Comparison of ENCODE assay signal across 10 cellular contexts in genomic region chr18:59005266-59005665, GRCh38.
A peak's percentile ranks its signal among the peaks of the same experiment; 100 is the strongest.
DNase-seq lines count a peak whose midpoint lies in the region; ATAC-seq and TF ChIP-seq lines count a peak whose summit lies in the region.
"Had no signal": no experiment of that assay in that cellular context is flagged by ENCODE, and none has a peak within 500 bp of the region (broad histone marks: within the 10 kb centered on the region; RNA-seq: fewer than 3 reads in every experiment).

No MANE protein-coding gene starts in this region.

- CTCF ChIA-PET in BJ (lab: Yijun Ruan, JAX), result interaction anchor here (1.5 kb wide), 1 partner anchor 224 kb away, joined by 5 read pairs; no protein-coding TSS in a partner anchor
- CTCF ChIA-PET in Panc1 (lab: Charles Lee), result no interaction called here

- TF ChIP-seq CTCF in BJ (IDR thresholded peaks at IDR 0.05; ENCODE audit: insufficient read depth, low read depth, low read length) (no peak), Panc1 (IDR thresholded peaks at IDR 0.05) (no peak), fibroblast of mammary gland (conservative IDR thresholded peaks at IDR 0.05; ENCODE audit: control insufficient read depth, insufficient read depth, low read depth, low read length) (no peak), nephron progenitor cell (IDR thresholded peaks at IDR 0.05) (no peak)

- H3K9me3 ChIP-seq in Panc1 (ENCODE audit: control insufficient read depth, insufficient read depth, low read depth, low read length), result no peaks in the 10 kb centered on the region

- POLR2A ChIA-PET in BJ (lab: Charles Lee) (no interaction called here), Panc1 (lab: Charles Lee) (no interaction called here)

- no peaks in the 10 kb centered on the region for H3K27me3 ChIP-seq in BJ (ENCODE audit: control insufficient read depth, insufficient read depth, low read length)
- no peaks in the 10 kb centered on the region for H3K27me3 ChIP-seq in Panc1 (ENCODE audit: control insufficient read depth, insufficient read depth, low read length)

- in situ Hi-C loops in Panc1 (cut with HindIII; ENCODE audit: low pct_unique_long_range_greater_than_20kb, low sequenced_read_pairs), result no loop called here

- BruUV-seq in Panc1 (replicated peaks; lab: Mats Ljungman, UMichigan), result no TSS peak

- H3K27me3 Mint-ChIP-seq in nephron progenitor cell (ENCODE audit: low read depth, poor library complexity), result peaks cover 16% of the 10 kb centered on the region

- no peaks in the 10 kb centered on the region for H3K36me3 ChIP-seq in BJ (ENCODE audit: control insufficient read depth, insufficient read depth, low read length)
- H3K36me3 ChIP-seq in Panc1 (ENCODE audit: control insufficient read depth, insufficient read depth, low read length), result no peaks in the 10 kb centered on the region

- H3K27ac Mint-ChIP-seq in nephron progenitor cell, result peak overlapping the region; percentile 74
- H3K27ac Mint-ChIP-seq: CD8-positive, alpha-beta T cell had no signal

- no peaks in the 10 kb centered on the region for H3K4me1 ChIP-seq in Panc1 (ENCODE audit: control insufficient read depth, insufficient read depth, low read length)

- peaks cover 9% of the 10 kb centered on the region for H3K9me3 Mint-ChIP-seq in nephron progenitor cell
- H3K9me3 Mint-ChIP-seq: CD8-positive, alpha-beta T cell had no signal

- intact Hi-C loops in Panc1 (cut with micrococcal nuclease; ENCODE audit: unreplicated experiment), result no loop called here

- no peaks in the 10 kb centered on the region for H3K36me3 Mint-ChIP-seq in nephron progenitor cell (ENCODE audit: low read depth)
- H3K36me3 Mint-ChIP-seq: CD8-positive, alpha-beta T cell had no signal

- ATAC-seq in Panc1 (peak; percentile 80), GM21515 (IDR thresholded peaks at IDR 0.05; ENCODE audit: unreplicated experiment) (no peak)
- ATAC-seq: activated CD4-positive, CD25-positive, alpha-beta regulatory T cell treated with anti-CD3 and anti-CD28 coated beads, Interleukin-2, amount 50 U/mL, for 24 hours; CD8-positive, alpha-beta T cell had no signal

- peak overlapping the region; percentile 75 for H3K27ac ChIP-seq in Panc1 (ENCODE audit: low read length)
- no peak overlapping the region for H3K27ac ChIP-seq in caudate nucleus (ENCODE audit: low read depth, low read length)

- H3K4me1 Mint-ChIP-seq in nephron progenitor cell, result peaks cover 13% of the 10 kb centered on the region

- DNase-seq in BJ (ENCODE audit: low read depth) (peak; percentile 59), Panc1 (ENCODE audit: low read depth, low spot score) (no peak), fibroblast of mammary gland (ENCODE audit: low read depth) (peak; percentile 64), nephron progenitor cell (no peak), caudate nucleus (lab: John Stamatoyannopoulos, UW) (no peak), GOT3 (lab: John Stamatoyannopoulos, UW) (no peak), occipital lobe (lab: John Stamatoyannopoulos, UW) (no peak)
- DNase-seq: CD8-positive, alpha-beta T cell had no signal

- H3K4me3 ChIP-seq in BJ (ENCODE audit: low read depth, low read length) (no peak overlapping the region), Panc1 (ENCODE audit: low read depth in 2 of 2, low read length in 2 of 2) (no peak overlapping the region), fibroblast of mammary gland (ENCODE audit: control insufficient read depth, low read depth, low read length) (no peak overlapping the region)

- H3K4me3 Mint-ChIP-seq in nephron progenitor cell, result no peak overlapping the region
- H3K4me3 Mint-ChIP-seq: CD8-positive, alpha-beta T cell had no signal

Comparison
In these comparisons a context has a peak if more than half of its experiments do, and no peak if none do; other contexts are left out.
1. DNase-seq: peak in BJ (single experiment) and fibroblast of mammary gland (single experiment); none in Panc1 (single experiment), nephron progenitor cell (single experiment), caudate nucleus (0 of 61), GOT3 (single experiment) and occipital lobe (single experiment).